2 cellular contexts compared by ENCODE assay signal in genomic region chr1:223008808-223009207, GRCh38.
TF ChIP-seq lines count a peak whose summit lies in the region.

No MANE protein-coding gene starts in this region.

TF ChIP-seq in GM23338, 12 proteins besides CTCF, POLR2A, EP300 and RAD21 (continued from another document):
- TF ChIP-seq EZH2phosphoT487 (IDR thresholded peaks at IDR 0.05; ENCODE audit: unreplicated experiment) (no peak), POLR2AphosphoS5 (IDR thresholded peaks at IDR 0.05; ENCODE audit: low read depth) (no peak), ZNF462 (CRISPR knock-in tag; IDR thresholded peaks at IDR 0.05) (no peak), ETS1 (IDR thresholded peaks at IDR 0.05) (no peak), CREB1 (CRISPR knock-in tag; IDR thresholded peaks at IDR 0.05; ENCODE audit: low read depth) (no peak), EZH2 (IDR thresholded peaks at IDR 0.05; ENCODE audit: low read depth, unreplicated experiment) (no peak), JUNB (IDR thresholded peaks at IDR 0.05; ENCODE audit: unreplicated experiment) (no peak), REST (IDR thresholded peaks at IDR 0.05; ENCODE audit: unreplicated experiment) (no peak)

TF ChIP-seq in H1, 55 proteins besides CTCF, POLR2A, EP300 and RAD21 (continued from another document):
- no peak for TF ChIP-seq CHD1 (IDR thresholded peaks at IDR 0.05; ENCODE audit: low read depth, low read length)
- TF ChIP-seq SIRT6 (IDR thresholded peaks at IDR 0.05; ENCODE audit: low read length), result no peak
- TF ChIP-seq ASH2L (IDR thresholded peaks at IDR 0.05; ENCODE audit: low read length), result no peak
- no peak for TF ChIP-seq MAX (IDR thresholded peaks at IDR 0.05)
- TF ChIP-seq SP2 (IDR thresholded peaks at IDR 0.05; ENCODE audit: low read length), result no peak
- no peak for TF ChIP-seq NRF1 (IDR thresholded peaks at IDR 0.05; ENCODE audit: low read depth, low read length)
- no peak for TF ChIP-seq USF2 (IDR thresholded peaks at IDR 0.05; ENCODE audit: low read length)
- no peak for TF ChIP-seq POU5F1 (IDR thresholded peaks at IDR 0.05; ENCODE audit: low read depth, low read length)
- no peak for TF ChIP-seq GABPA (IDR thresholded peaks at IDR 0.05; ENCODE audit: borderline replicate concordance, insufficient read depth, low read length)
- no peak for TF ChIP-seq SIX5 (IDR thresholded peaks at IDR 0.05; ENCODE audit: low read depth, low read length)
- TF ChIP-seq SRF (IDR thresholded peaks at IDR 0.05; ENCODE audit: low read depth, low read length), result no peak
- no peak for TF ChIP-seq ZNF274 (IDR thresholded peaks at IDR 0.05; ENCODE audit: borderline replicate concordance, extremely low read depth, low read length)
- no peak for TF ChIP-seq SP4 (IDR thresholded peaks at IDR 0.05; ENCODE audit: low read length)
- TF ChIP-seq JUN (IDR thresholded peaks at IDR 0.05; ENCODE audit: low read depth, low read length), result no peak
- no peak for TF ChIP-seq PHF8 (conservative IDR thresholded peaks at IDR 0.05; ENCODE audit: low read depth, low read length)
- no peak for TF ChIP-seq KDM1A (IDR thresholded peaks at IDR 0.05; ENCODE audit: borderline replicate concordance, low read length)
- no peak for TF ChIP-seq NANOG (IDR thresholded peaks at IDR 0.05; ENCODE audit: insufficient read depth, low read depth, low read length, poor library complexity, severe bottlenecking)
- no peak for TF ChIP-seq RNF2 (IDR thresholded peaks at IDR 0.05; ENCODE audit: borderline replicate concordance, low read depth, low read length, missing control alignments, poor library complexity, severe bottlenecking)
